ENCODE assay signal across 8 cellular contexts in genomic region chr16:87318158-87318644, GRCh38. TPM values are rescaled to one million over a fixed set of nuclear protein-coding genes. Genes with fewer than 3 reads are reported as not detected.
A peak's percentile ranks its signal among the peaks of the same experiment; 100 is the strongest.
DNase-seq lines count a peak whose midpoint lies in the region; ATAC-seq, FAIRE-seq and TF ChIP-seq lines count a peak whose summit lies in the region.

No MANE protein-coding gene starts in this region.

- no peak for TF ChIP-seq CTCF in C4-2B (conservative IDR thresholded peaks at IDR 0.05)
- TF ChIP-seq CTCF in coronary artery (IDR thresholded peaks at IDR 0.05): no peak

- no peaks in the 10 kb centered on the region for H3K27me3 Mint-ChIP-seq in naive B cell

- peaks cover 12 to 23% (median 20%) of the 10 kb centered on the region in 3 donors for H3K4me1 Mint-ChIP-seq in naive B cell

- H3K9me3 Mint-ChIP-seq in naive B cell: no peaks in the 10 kb centered on the region

- no peak for FAIRE-seq in HTR-8/SVneo (lab: Jason Lieb, UNC)

- H3K36me3 Mint-ChIP-seq in naive B cell: no peaks in the 10 kb centered on the region

- peak overlapping the region; percentile 92 to 98 (median 96) for H3K4me3 Mint-ChIP-seq in naive B cell

- no peak for ATAC-seq in naive B cell (ENCODE audit: low read depth in 2 of 2)
- ATAC-seq in HG03378 (IDR thresholded peaks at IDR 0.05; ENCODE audit: unreplicated experiment): no peak

- H3K27ac ChIP-seq in C4-2B: peak overlapping the region; percentile 88
- peak overlapping the region; percentile 94 to 98 for H3K27ac ChIP-seq in coronary artery

- peak; percentile 33 for DNase-seq in LHCN-M2 (ENCODE audit: low read depth)
- no peak for DNase-seq in coronary artery (ENCODE audit: low spot score)
- no peak for DNase-seq in naive B cell
- no peak for DNase-seq in globus pallidus (ENCODE audit: low spot score)
- DNase-seq in HTR-8/SVneo (ENCODE audit: insufficient read length, low spot score): no peak
- no peak for DNase-seq in medulla oblongata (ENCODE audit: extremely low spot score)

- H3K27ac Mint-ChIP-seq in naive B cell: peak overlapping the region in 5 of 6 donors; percentile 38 to 98 (median 95)

- H3K4me3 ChIP-seq in coronary artery: peak overlapping the region; percentile 85

RNA-seq across cellular contexts. Expression of gene C16orf95, which starts 1.0 kb away (rescaled TPM):
- total RNA-seq in LHCN-M2 (2014; rRNA removed): 7.5 and 12.5 TPM in 2 replicates
- polyA plus RNA-seq in LHCN-M2 (2012): 9.3 TPM
- 1 to 10 TPM; 1.4 to 3.6 (median 2.2) TPM for polyA plus RNA-seq in naive B cell (ENCODE audit: low read depth in 6 of 6)
